Comparison of ENCODE assay signal across 8 cellular contexts in the genomic region with DNA sequence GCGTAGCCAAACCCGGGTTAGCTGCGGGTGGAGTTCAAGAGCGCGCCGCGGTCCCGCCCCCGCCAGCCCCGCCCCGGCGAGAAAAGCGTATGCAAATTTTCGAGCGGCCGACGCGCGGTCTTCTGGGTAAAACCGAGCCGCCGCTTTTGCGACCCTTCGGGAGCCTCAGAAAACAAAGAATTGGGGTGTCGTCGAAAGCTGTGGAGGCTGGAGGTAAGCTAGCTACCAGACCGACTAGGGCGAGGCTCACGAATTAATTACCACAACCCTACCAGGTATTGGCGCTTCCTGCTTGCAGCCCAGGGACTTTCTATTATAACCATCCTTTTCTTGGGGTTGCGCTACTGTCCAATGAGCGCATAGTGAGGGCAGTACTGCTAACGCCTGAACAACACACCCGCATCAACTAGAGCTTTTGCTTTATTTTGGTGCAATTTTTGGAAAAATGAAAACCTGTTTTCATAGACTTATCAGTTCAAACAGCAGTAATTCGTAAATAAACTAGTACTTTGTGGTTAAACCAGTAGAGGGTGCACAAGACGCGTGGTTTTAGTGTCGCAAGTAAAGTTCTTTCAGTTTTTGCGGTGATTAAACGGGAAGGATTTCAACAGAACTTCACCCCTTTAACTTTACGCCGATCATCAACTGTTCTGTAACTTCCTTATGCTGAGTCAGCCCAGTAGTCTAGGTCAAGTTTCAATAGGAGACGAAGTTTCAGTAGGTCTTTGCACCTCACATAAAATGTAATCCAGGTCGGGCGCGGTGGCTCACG. TPM values are rescaled to one million over a fixed set of nuclear protein-coding genes. Genes with fewer than 3 reads are reported as not detected.
A peak's percentile ranks its signal among the peaks of the same experiment; 100 is the strongest.
DNase-seq lines count a peak whose midpoint lies in the region; ATAC-seq and TF ChIP-seq lines count a peak whose summit lies in the region.

A gene (plus strand): TSS at position 318 of the 772 bp plus-strand sequence.

- intact Hi-C loops in adrenal gland (cut with DNase I) (loop anchor here (5.0 to 10.0 kb wide), 5 partner anchors 114 to 192 kb away; a partner anchor contains a TSS), left ventricle myocardium inferior (cut with micrococcal nuclease) (loop anchor here (5.0 to 10.0 kb wide), 2 partner anchors 64 to 112 kb away; no protein-coding TSS in a partner anchor)

- H3K36me3 Mint-ChIP-seq in progenitor cell of endocrine pancreas (ENCODE audit: insufficient read depth): peaks cover 5% of the 10 kb centered on the region

- peak; percentile 68 for ATAC-seq in HG02759 (IDR thresholded peaks at IDR 0.05; ENCODE audit: unreplicated experiment)

- peaks cover 33% of the 10 kb centered on the region for H3K4me1 Mint-ChIP-seq in progenitor cell of endocrine pancreas (ENCODE audit: low read depth)

- H3K9me3 Mint-ChIP-seq in progenitor cell of endocrine pancreas (ENCODE audit: low read depth): no peaks in the 10 kb centered on the region

- peak within 1 kb of the TSS; percentile 89 for H3K4me3 Mint-ChIP-seq in progenitor cell of endocrine pancreas (ENCODE audit: low read depth)

- H3K27ac Mint-ChIP-seq in progenitor cell of endocrine pancreas: peak within 1 kb of the TSS; percentile 98

- peak; percentile 33; the same call in 1 of the 2 replicates for TF ChIP-seq CTCF in GM12874 (IDR thresholded peaks at IDR 0.05; ENCODE audit: insufficient read depth, low read depth, low read length)
- TF ChIP-seq CTCF in adrenal gland (IDR thresholded peaks at IDR 0.05): peak; percentile 42 to 94 (median 87)
- TF ChIP-seq CTCF in left ventricle myocardium inferior (IDR thresholded peaks at IDR 0.05; ENCODE audit: borderline replicate concordance): peak; percentile 71
- peak; percentile 76 for TF ChIP-seq CTCF in progenitor cell of endocrine pancreas (IDR thresholded peaks at IDR 0.05; ENCODE audit: unreplicated experiment)

- H3K36me3 ChIP-seq in adrenal gland (replicated peaks in 1 of 2): no peaks in the 10 kb centered on the region
- H3K36me3 ChIP-seq in left ventricle myocardium inferior: no peaks in the 10 kb centered on the region
- H3K36me3 ChIP-seq in urinary bladder (ENCODE audit: insufficient read depth): no peaks in the 10 kb centered on the region

- no peaks in the 10 kb centered on the region for H3K27me3 Mint-ChIP-seq in progenitor cell of endocrine pancreas

- H3K27me3 ChIP-seq in adrenal gland (no peaks in the 10 kb centered on the region), left ventricle myocardium inferior (ENCODE audit: low read depth) (no peaks in the 10 kb centered on the region)

- H3K4me3 ChIP-seq in adrenal gland (peak within 1 kb of the TSS; percentile 5 to 75 (median 68)), left ventricle myocardium inferior (peak within 1 kb of the TSS; percentile 85), urinary bladder (ENCODE audit: low read depth, low read length) (peak within 1 kb of the TSS; percentile 50)

- WGBS in adrenal gland, 4 donors: 1% methylated on average over 41 to 47 of the region's 47 CpGs
- WGBS in urinary bladder: under 1% methylated on average over 47 of the region's 47 CpGs

- H3K4me1 ChIP-seq in adrenal gland (replicated peaks in 1 of 2) (peaks cover 18 to 74% of the 10 kb centered on the region in 2 donors), left ventricle myocardium inferior (peaks cover 94% of the 10 kb centered on the region), urinary bladder (ENCODE audit: insufficient read depth) (no peaks in the 10 kb centered on the region)

- H3K27ac ChIP-seq in adrenal gland: peak within 1 kb of the TSS; percentile 93 to 98 (median 96)
- H3K27ac ChIP-seq in left ventricle myocardium inferior (replicated peaks): peak within 1 kb of the TSS; percentile 98
- peak within 1 kb of the TSS; percentile 83 for H3K27ac ChIP-seq in urinary bladder (ENCODE audit: low read depth)

- TF ChIP-seq POLR2A in adrenal gland (IDR thresholded peaks at IDR 0.05): peak; percentile 100

- H3K9me3 ChIP-seq in adrenal gland (replicated peaks in 1 of 3) (no peaks in the 10 kb centered on the region), left ventricle myocardium inferior (replicated peaks) (no peaks in the 10 kb centered on the region)

- DNase-seq in NCI-H128 (lab: John Stamatoyannopoulos, UW; ENCODE audit: unreplicated experiment) (peak; percentile 29), SW480 (ENCODE audit: low spot score) (peak; percentile 96), adrenal gland (peak; percentile 80 to 96 (median 85)), left ventricle myocardium inferior (peak; percentile 81), progenitor cell of endocrine pancreas (ENCODE audit: low spot score, unreplicated experiment) (peak; percentile 66)

RNA-seq across cellular contexts. Expression of the gene that starts here (rescaled TPM):
- not detected for total RNA-seq in adrenal gland
- not detected for polyA plus RNA-seq in adrenal gland
- 7.3 TPM for total RNA-seq in left ventricle myocardium inferior
- total RNA-seq in progenitor cell of endocrine pancreas: not detected in 2 replicates
- total RNA-seq in urinary bladder: under 0.01 TPM
- polyA plus RNA-seq in urinary bladder: not detected

Comparison
In these comparisons a context has a peak if more than half of its experiments do, and no peak if none do; other contexts are left out.
1. Peak in every context shown above with its lines: DNase-seq, ATAC-seq, H3K4me3 ChIP-seq and H3K27ac ChIP-seq.
2. Peak in DNase-seq, H3K4me3 ChIP-seq and H3K27ac ChIP-seq in adrenal gland; RNA of the gene not detected or under 1 TPM.
3. Peak in DNase-seq in progenitor cell of endocrine pancreas; RNA of the gene not detected or under 1 TPM.
4. CTCF ChIP-seq: peak in every context shown above with its lines; median percentile 87 in adrenal gland; 76 in progenitor cell of endocrine pancreas; 71 in left ventricle myocardium inferior; 33 in GM12874.
5. DNase-seq: peak in every context shown above with its lines; median percentile 96 in SW480; 85 in adrenal gland; 81 in left ventricle myocardium inferior; 66 in progenitor cell of endocrine pancreas; 29 in NCI-H128.